1 cellular context compared by ENCODE assay signal in the genomic region with DNA sequence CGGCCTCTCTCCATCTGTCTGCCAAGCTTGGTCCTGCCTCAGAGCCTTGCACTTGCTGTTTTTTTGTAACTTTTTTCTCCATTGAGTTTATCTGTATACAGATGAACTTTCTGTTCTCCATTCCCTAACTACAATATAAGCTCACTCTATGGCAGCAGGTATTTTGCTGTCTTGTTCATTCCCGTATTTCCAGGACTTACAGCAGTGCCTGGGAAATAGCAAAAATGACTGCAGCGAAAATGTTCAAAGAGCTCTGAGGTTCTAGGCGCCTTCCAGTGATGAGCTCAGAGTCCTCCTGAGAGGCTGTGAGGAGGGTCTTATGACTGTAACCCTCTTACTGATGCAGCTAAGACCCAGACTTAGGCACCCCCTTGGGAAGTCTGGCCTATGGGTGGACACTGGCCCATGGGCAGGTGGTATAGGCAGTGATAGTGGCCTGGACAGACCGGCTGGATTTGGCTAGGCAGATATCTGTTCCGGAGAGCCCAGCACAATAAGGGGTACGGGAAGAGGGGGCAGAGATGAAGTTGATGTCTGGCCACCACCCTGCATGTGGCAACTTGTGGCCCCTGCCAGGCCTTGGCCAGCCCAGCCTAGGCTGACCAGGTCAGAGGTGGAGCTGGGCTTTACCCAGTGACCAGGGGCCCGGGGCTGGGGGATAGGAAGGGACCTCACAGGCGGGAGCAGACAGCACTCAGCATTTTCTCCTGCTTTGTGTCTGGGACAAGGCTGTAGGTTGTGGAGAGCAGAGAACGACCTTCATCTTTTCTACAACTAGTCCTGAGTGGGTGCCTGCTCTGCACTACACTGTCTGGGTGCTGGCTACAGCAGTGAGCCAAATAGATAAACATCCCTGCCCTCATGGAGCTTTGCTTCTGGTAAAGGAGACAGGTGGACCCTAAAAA.
TF ChIP-seq lines count a peak whose summit lies in the region.

No MANE protein-coding gene starts in this region.

TF ChIP-seq in K562, 482 proteins besides CTCF, POLR2A, EP300 and RAD21:
- TF ChIP-seq PML (IDR thresholded peaks at IDR 0.05; ENCODE audit: low read length): no peak
- no peak for TF ChIP-seq ZSCAN32 (CRISPR knock-in tag; IDR thresholded peaks at IDR 0.05)
- TF ChIP-seq ZNF395 (CRISPR knock-in tag; IDR thresholded peaks at IDR 0.05): no peak
- TF ChIP-seq MXI1 (IDR thresholded peaks at IDR 0.05; ENCODE audit: low read depth, low read length): no peak
- no peak for TF ChIP-seq FOXP4 (CRISPR knock-in tag; IDR thresholded peaks at IDR 0.05; ENCODE audit: borderline replicate concordance)
- TF ChIP-seq KAT8 (IDR thresholded peaks at IDR 0.05; ENCODE audit: low read depth): no peak
- no peak for TF ChIP-seq HLTF (IDR thresholded peaks at IDR 0.05)
- TF ChIP-seq POLR2G (IDR thresholded peaks at IDR 0.05; ENCODE audit: low read depth, low read length): peak; percentile 67
- no peak for TF ChIP-seq CTCFL (IDR thresholded peaks at IDR 0.05; ENCODE audit: borderline replicate concordance, insufficient read depth, low read depth, low read length, poor library complexity, severe bottlenecking)
- TF ChIP-seq RBM22 (IDR thresholded peaks at IDR 0.05; ENCODE audit: low read depth, low read length, poor library complexity, severe bottlenecking): no peak
- TF ChIP-seq ZNF561 (CRISPR knock-in tag; conservative IDR thresholded peaks at IDR 0.05): no peak
- TF ChIP-seq POLR2AphosphoS5 (IDR thresholded peaks at IDR 0.05; ENCODE audit: control insufficient read depth, insufficient read depth, low read depth, low read length): peak; percentile 21; the same call in 1 of the 2 replicates
- TF ChIP-seq ZNF23 (CRISPR knock-in tag; IDR thresholded peaks at IDR 0.05): no peak
- no peak for TF ChIP-seq EHMT2 (IDR thresholded peaks at IDR 0.05)
- no peak for TF ChIP-seq NR2C2 (CRISPR knock-in tag; IDR thresholded peaks at IDR 0.05)
- no peak for TF ChIP-seq NR2C2 (tag; IDR thresholded peaks at IDR 0.05)
- TF ChIP-seq CC2D1A (IDR thresholded peaks at IDR 0.05): no peak
- TF ChIP-seq ZNF511 (CRISPR knock-in tag; IDR thresholded peaks at IDR 0.05): no peak
- TF ChIP-seq TEAD2 (tag; IDR thresholded peaks at IDR 0.05): no peak
- 0 out of 2 replicates have a peak, but pooled peaks have one; percentile 38 for TF ChIP-seq ZNF316 (IDR thresholded peaks at IDR 0.05)
- TF ChIP-seq THRB (CRISPR knock-in tag; conservative IDR thresholded peaks at IDR 0.05): no peak
- no peak for TF ChIP-seq HNRNPK (IDR thresholded peaks at IDR 0.05; ENCODE audit: low read depth, low read length, poor library complexity, severe bottlenecking)
- no peak for TF ChIP-seq CBX8 (IDR thresholded peaks at IDR 0.05; ENCODE audit: borderline replicate concordance, extremely low read depth, low read depth, low read length, poor library complexity, severe bottlenecking)
- TF ChIP-seq ZNF785 (CRISPR knock-in tag; IDR thresholded peaks at IDR 0.05): no peak
- no peak for TF ChIP-seq SETDB1 (IDR thresholded peaks at IDR 0.05; ENCODE audit: low read length)
- no peak for TF ChIP-seq CBX3 (IDR thresholded peaks at IDR 0.05; ENCODE audit: borderline replicate concordance in 1 of 2, low read length in 2 of 2)
- TF ChIP-seq JUND (IDR thresholded peaks at IDR 0.05; ENCODE audit: borderline replicate concordance, low read depth, low read length): no peak
- no peak for TF ChIP-seq JUND (tag; IDR thresholded peaks at IDR 0.05; ENCODE audit: borderline replicate concordance, low read depth, low read length)
